In genomic region chr15:91973481-91973880, GRCh38 we compare ENCODE assay signal across 18 cellular contexts.
DNase-seq lines count a peak whose midpoint lies in the region; TF ChIP-seq lines count a peak whose summit lies in the region.
"Had no signal": no experiment of that assay in that cellular context is flagged by ENCODE, and none has a peak within 500 bp of the region (broad histone marks: within the 10 kb centered on the region; RNA-seq: fewer than 3 reads in every experiment).

No MANE protein-coding gene starts in this region.

- H3F3A ChIP-seq in PC-9 (ENCODE audit: insufficient read depth, low read depth), result peaks cover 18% of the 10 kb centered on the region; the same call in 1 of the 2 replicates
- no peaks in the 10 kb centered on the region for H3F3A ChIP-seq in neural progenitor cell (ENCODE audit: low read depth)

- H3K27me3 ChIP-seq in PC-9 (ENCODE audit: insufficient read depth, low read depth) (no peaks in the 10 kb centered on the region), neural progenitor cell (no peaks in the 10 kb centered on the region)
- H3K27me3 ChIP-seq: stomach had no signal

- H3K36me3 Mint-ChIP-seq in dendritic cell treated with granulocyte-macrophage colony-stimulating factor and Interleukin-4, amounts not matched to agents 40 ng/mL and 50 ng/mL, for 4 days (ENCODE audit: low read depth), result peaks cover 11% of the 10 kb centered on the region
- no peaks in the 10 kb centered on the region for H3K36me3 Mint-ChIP-seq in neural progenitor cell

- no peaks in the 10 kb centered on the region for H3K36me3 ChIP-seq in PC-9 (ENCODE audit: low read depth)
- no peaks in the 10 kb centered on the region for H3K36me3 ChIP-seq in neural progenitor cell
- H3K36me3 ChIP-seq: stomach had no signal

- H3K9me2 ChIP-seq in PC-9 (ENCODE audit: insufficient read depth), result no peaks in the 10 kb centered on the region

- H3K4me3 ChIP-seq in PC-9, result no peak overlapping the region
- H3K4me3 ChIP-seq in neural progenitor cell, result no peak overlapping the region
- H3K4me3 ChIP-seq: GM23338, stomach had no signal

- no peaks in the 10 kb centered on the region for H3K27me3 Mint-ChIP-seq in dendritic cell treated with granulocyte-macrophage colony-stimulating factor and Interleukin-4, amounts not matched to agents 40 ng/mL and 50 ng/mL, for 4 days
- H3K27me3 Mint-ChIP-seq in neural progenitor cell (ENCODE audit: insufficient read depth, low read depth), result peaks cover 3% of the 10 kb centered on the region

- intact Hi-C loops in PC-9 (cut with micrococcal nuclease; ENCODE audit: unreplicated experiment), result loop anchor here (10.0 kb wide), 1 partner anchor 119 kb away; the partner anchor contains the start of gene SLCO3A1
- intact Hi-C loops in dendritic cell treated with granulocyte-macrophage colony-stimulating factor and Interleukin-4, amounts not matched to agents 40 ng/mL and 50 ng/mL, for 4 days (cut with micrococcal nuclease), result loop anchor here (10.0 kb wide), 1 partner anchor 101 kb away; no protein-coding TSS in a partner anchor

- POLR2A ChIA-PET in PC-9 (lab: Charles Lee; ENCODE audit: unreplicated experiment), result no interaction called here

- H2AFZ ChIP-seq in PC-9 (no peak overlapping the region), neural progenitor cell (replicated peaks) (no peak overlapping the region)
- H2AFZ ChIP-seq: GM23338 had no signal

- CTCF ChIA-PET in PC-9 (lab: Charles Lee), result interaction anchor here (0.6 kb wide), 1 partner anchor 28 kb away, joined by 3 read pairs; no protein-coding TSS in a partner anchor

- peaks cover 76% of the 10 kb centered on the region for H3K79me2 ChIP-seq in PC-9 (ENCODE audit: low read depth)
- no peaks in the 10 kb centered on the region for H3K79me2 ChIP-seq in neural progenitor cell (ENCODE audit: low read depth)

- DNase-seq in NCI-H2171 treated with DMSO at 0.1 percent for 48 hours (lab: John Stamatoyannopoulos, UW) (peak; percentile 6), NCI-H2171 (lab: John Stamatoyannopoulos, UW) (no peak), PC-9 (no peak), neural progenitor cell (ENCODE audit: low spot score) (no peak), NCI-H2227 (lab: John Stamatoyannopoulos, UW; ENCODE audit: unreplicated experiment) (no peak), AG08395 (ENCODE audit: low spot score) (no peak), HuH-7.5 (ENCODE audit: low spot score) (no peak)
- DNase-seq: KG1, mesendoderm, NCI-H187, NCI-H69, retina, stomach had no signal

- H3K9ac ChIP-seq in neural progenitor cell, result no peak overlapping the region

- no peak overlapping the region for H3K4me3 Mint-ChIP-seq in dendritic cell treated with granulocyte-macrophage colony-stimulating factor and Interleukin-4, amounts not matched to agents 40 ng/mL and 50 ng/mL, for 4 days
- H3K4me3 Mint-ChIP-seq in neural progenitor cell, result no peak overlapping the region
- H3K4me3 Mint-ChIP-seq: GM23338; neural crest cell; T-helper 1 cell treated with Interleukin-12 subunit alpha and Interleukin-12 subunit beta and Interleukin-4 antibody, amounts not matched to agents 30 μg/mL and 1 μg/mL, for 36 hours had no signal

- H3K9me3 ChIP-seq in PC-9 (ENCODE audit: insufficient read depth, low read depth) (no peaks in the 10 kb centered on the region), neural progenitor cell (ENCODE audit: low read depth) (no peaks in the 10 kb centered on the region)
- H3K9me3 ChIP-seq: stomach had no signal

- TF ChIP-seq CTCF in PC-9 (conservative IDR thresholded peaks at IDR 0.05) (peak; percentile 38; the same call in 1 of the 2 replicates), neural progenitor cell (IDR thresholded peaks at IDR 0.05) (peak; percentile 11)

- H3K4me1 Mint-ChIP-seq in dendritic cell treated with granulocyte-macrophage colony-stimulating factor and Interleukin-4, amounts not matched to agents 40 ng/mL and 50 ng/mL, for 4 days (ENCODE audit: low read depth), result peaks cover 69% of the 10 kb centered on the region
- no peaks in the 10 kb centered on the region for H3K4me1 Mint-ChIP-seq in neural progenitor cell
- H3K4me1 Mint-ChIP-seq: neural crest cell had no signal

- H3K4me1 ChIP-seq in PC-9 (replicated peaks; ENCODE audit: insufficient read depth), result peaks cover 32% of the 10 kb centered on the region
- no peaks in the 10 kb centered on the region for H3K4me1 ChIP-seq in neural progenitor cell

- H3K27ac ChIP-seq in PC-9, result peak overlapping the region; percentile 86
- no peak overlapping the region for H3K27ac ChIP-seq in neural progenitor cell
- H3K27ac ChIP-seq: stomach had no signal

- H3K4me2 ChIP-seq in PC-9 (peak overlapping the region; percentile 60), neural progenitor cell (no peak overlapping the region)
- H3K4me2 ChIP-seq: GM23338 had no signal

- H4K20me1 ChIP-seq in PC-9 (ENCODE audit: insufficient read depth) (no peaks in the 10 kb centered on the region), neural progenitor cell (ENCODE audit: low read depth) (no peaks in the 10 kb centered on the region)

- no TSS peak for BruUV-seq in PC-9 (replicated peaks; lab: Mats Ljungman, UMichigan)

- H3K9me3 Mint-ChIP-seq in dendritic cell treated with granulocyte-macrophage colony-stimulating factor and Interleukin-4, amounts not matched to agents 40 ng/mL and 50 ng/mL, for 4 days, result no peaks in the 10 kb centered on the region
- no peaks in the 10 kb centered on the region for H3K9me3 Mint-ChIP-seq in neural progenitor cell
- H3K9me3 Mint-ChIP-seq: activated T-helper 2 cell treated with anti-CD3 and anti-CD28 coated beads, Interferon-gamma antibody, Interleukin-2, Interleukin-4, amounts not matched to agents 10 μg/mL and 5 μg/mL and 100 μg/mL, durations not matched to agents 14 hours and 24 hours and 36 hours; neural crest cell; T-helper 1 cell treated with Interleukin-12 subunit alpha and Interleukin-12 subunit beta and Interleukin-4 antibody, amounts not matched to agents 30 μg/mL and 1 μg/mL, for 36 hours had no signal

- peak overlapping the region; percentile 78 for H3K27ac Mint-ChIP-seq in dendritic cell treated with granulocyte-macrophage colony-stimulating factor and Interleukin-4, amounts not matched to agents 40 ng/mL and 50 ng/mL, for 4 days
- H3K27ac Mint-ChIP-seq in neural progenitor cell, result no peak overlapping the region
- H3K27ac Mint-ChIP-seq: activated T-helper 2 cell treated with anti-CD3 and anti-CD28 coated beads, Interferon-gamma antibody, Interleukin-2, Interleukin-4, amounts not matched to agents 10 μg/mL and 5 μg/mL and 100 μg/mL, durations not matched to agents 14 hours and 24 hours and 36 hours; GM23338; T-helper 1 cell treated with Interleukin-12 subunit alpha and Interleukin-12 subunit beta and Interleukin-4 antibody, amounts not matched to agents 30 μg/mL and 1 μg/mL, for 36 hours had no signal
